Comparison of ENCODE assay signal across 2 cellular contexts in genomic region chr10:100890696-100891271, GRCh38.
A peak's percentile ranks its signal among the peaks of the same experiment; 100 is the strongest.
TF ChIP-seq lines count a peak whose summit lies in the region.

No MANE protein-coding gene starts in this region.

TF ChIP-seq in A549, 52 proteins besides CTCF, POLR2A, EP300 and RAD21 (continued from another document):
- TF ChIP-seq, protein P1, sequence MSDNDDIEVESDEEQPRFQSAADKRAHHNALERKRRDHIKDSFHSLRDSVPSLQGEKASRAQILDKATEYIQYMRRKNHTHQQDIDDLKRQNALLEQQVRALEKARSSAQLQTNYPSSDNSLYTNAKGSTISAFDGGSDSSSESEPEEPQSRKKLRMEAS (IDR thresholded peaks at IDR 0.05) = peak; percentile 91
- TF ChIP-seq NFE2L2 (conservative IDR thresholded peaks at IDR 0.05; ENCODE audit: low read length) (no peak), HEYL (CRISPR knock-in tag; IDR thresholded peaks at IDR 0.05) (0 out of 2 replicates have a peak, but pooled peaks have one; percentile 28), JUNB (IDR thresholded peaks at IDR 0.05) (peak; percentile 62), FOSL2 (IDR thresholded peaks at IDR 0.05) (peak; percentile 21; the same call in 1 of the 2 replicates), FOSL2 (CRISPR knock-in tag; IDR thresholded peaks at IDR 0.05) (peak; percentile 80), MAFK (IDR thresholded peaks at IDR 0.05; ENCODE audit: partially characterized antibody) (peak; percentile 75), JUN (IDR thresholded peaks at IDR 0.05) (0 out of 5 replicates have a peak, but pooled peaks of 1 of the 2 experiments have one; percentile 30), CHD2 (IDR thresholded peaks at IDR 0.05; ENCODE audit: low read length, partially characterized antibody) (no peak)
- TF ChIP-seq, protein P2, sequence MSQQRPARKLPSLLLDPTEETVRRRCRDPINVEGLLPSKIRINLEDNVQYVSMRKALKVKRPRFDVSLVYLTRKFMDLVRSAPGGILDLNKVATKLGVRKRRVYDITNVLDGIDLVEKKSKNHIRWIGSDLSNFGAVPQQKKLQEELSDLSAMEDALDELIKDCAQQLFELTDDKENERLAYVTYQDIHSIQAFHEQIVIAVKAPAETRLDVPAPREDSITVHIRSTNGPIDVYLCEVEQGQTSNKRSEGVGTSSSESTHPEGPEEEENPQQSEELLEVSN (IDR thresholded peaks at IDR 0.05; ENCODE audit: borderline replicate concordance, low read depth) = peak; percentile 47; the same call in 1 of the 2 replicates
- TF ChIP-seq, protein P3, sequence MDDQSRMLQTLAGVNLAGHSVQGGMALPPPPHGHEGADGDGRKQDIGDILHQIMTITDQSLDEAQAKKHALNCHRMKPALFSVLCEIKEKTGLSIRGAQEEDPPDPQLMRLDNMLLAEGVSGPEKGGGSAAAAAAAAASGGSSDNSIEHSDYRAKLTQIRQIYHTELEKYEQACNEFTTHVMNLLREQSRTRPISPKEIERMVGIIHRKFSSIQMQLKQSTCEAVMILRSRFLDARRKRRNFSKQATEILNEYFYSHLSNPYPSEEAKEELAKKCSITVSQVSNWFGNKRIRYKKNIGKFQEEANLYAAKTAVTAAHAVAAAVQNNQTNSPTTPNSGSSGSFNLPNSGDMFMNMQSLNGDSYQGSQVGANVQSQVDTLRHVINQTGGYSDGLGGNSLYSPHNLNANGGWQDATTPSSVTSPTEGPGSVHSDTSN (IDR thresholded peaks at IDR 0.05) = no peak
- TF ChIP-seq, protein P4, sequence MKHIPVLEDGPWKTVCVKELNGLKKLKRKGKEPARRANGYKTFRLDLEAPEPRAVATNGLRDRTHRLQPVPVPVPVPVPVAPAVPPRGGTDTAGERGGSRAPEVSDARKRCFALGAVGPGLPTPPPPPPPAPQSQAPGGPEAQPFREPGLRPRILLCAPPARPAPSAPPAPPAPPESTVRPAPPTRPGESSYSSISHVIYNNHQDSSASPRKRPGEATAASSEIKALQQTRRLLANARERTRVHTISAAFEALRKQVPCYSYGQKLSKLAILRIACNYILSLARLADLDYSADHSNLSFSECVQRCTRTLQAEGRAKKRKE (CRISPR knock-in tag; IDR thresholded peaks at IDR 0.05; ENCODE audit: low read depth) = peak; percentile 47; the same call in 1 of the 2 replicates

TF ChIP-seq in IMR-90, 13 proteins besides CTCF, POLR2A, EP300 and RAD21 (continued from another document):
- TF ChIP-seq FOS (IDR thresholded peaks at IDR 0.05; ENCODE audit: low read depth, low read length) (peak; percentile 97), CEBPB (IDR thresholded peaks at IDR 0.05; ENCODE audit: low read depth, low read length) (peak; percentile 83), SMC3 (IDR thresholded peaks at IDR 0.05; ENCODE audit: low read depth, low read length) (no peak), RFX5 (IDR thresholded peaks at IDR 0.05; ENCODE audit: low read depth, low read length) (no peak), USF2 (IDR thresholded peaks at IDR 0.05; ENCODE audit: low read depth, low read length) (peak; percentile 70), CHD1 (IDR thresholded peaks at IDR 0.05; ENCODE audit: low read depth, low read length) (peak; percentile 46; the same call in 1 of the 2 replicates), BHLHE40 (IDR thresholded peaks at IDR 0.05; ENCODE audit: low read depth, low read length) (peak; percentile 36), MAFK (IDR thresholded peaks at IDR 0.05; ENCODE audit: low read depth, low read length) (peak; percentile 69), RCOR1 (IDR thresholded peaks at IDR 0.05; ENCODE audit: insufficient replicate concordance, low read length) (no peak)
- TF ChIP-seq, protein P5, sequence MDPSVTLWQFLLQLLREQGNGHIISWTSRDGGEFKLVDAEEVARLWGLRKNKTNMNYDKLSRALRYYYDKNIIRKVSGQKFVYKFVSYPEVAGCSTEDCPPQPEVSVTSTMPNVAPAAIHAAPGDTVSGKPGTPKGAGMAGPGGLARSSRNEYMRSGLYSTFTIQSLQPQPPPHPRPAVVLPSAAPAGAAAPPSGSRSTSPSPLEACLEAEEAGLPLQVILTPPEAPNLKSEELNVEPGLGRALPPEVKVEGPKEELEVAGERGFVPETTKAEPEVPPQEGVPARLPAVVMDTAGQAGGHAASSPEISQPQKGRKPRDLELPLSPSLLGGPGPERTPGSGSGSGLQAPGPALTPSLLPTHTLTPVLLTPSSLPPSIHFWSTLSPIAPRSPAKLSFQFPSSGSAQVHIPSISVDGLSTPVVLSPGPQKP (IDR thresholded peaks at IDR 0.05; ENCODE audit: borderline replicate concordance, low read depth, low read length) = no peak
TF ChIP-seq in IMR-90: peak in this region for 8.
